ENCODE assay signal across 29 cellular contexts in genomic region chr6:45518321-45518720, GRCh38.
"Had no signal": no experiment of that assay in that cellular context is flagged by ENCODE, and none has a peak within 500 bp of the region (broad histone marks: within the 10 kb centered on the region; RNA-seq: fewer than 3 reads in every experiment).

No MANE protein-coding gene starts in this region.

- H3K27ac ChIP-seq: KMS-11, PC-9, RWPE1, SJCRH30, SK-N-MC had no signal

- H3K36me3 ChIP-seq: MG63 had no signal

- H3K4me1 ChIP-seq: SJCRH30 had no signal

- H3K4me3 ChIP-seq: MG63, PC-9, SJCRH30, SK-N-MC had no signal

- H2AFZ ChIP-seq: PC-9 had no signal

- H3K9me3 ChIP-seq: MG63, SJCRH30 had no signal

- DNase-seq: Karpas-422, MG63, NCI-H1092, NCI-H1105, NCI-H1417 treated with DMSO at 0.1 percent for 48 hours, NCI-H1436 treated with DMSO at 0.1 percent for 48 hours, NCI-H1694 treated with DMSO at 0.1 percent for 48 hours, NCI-H187 treated with DMSO at 0.1 percent for 48 hours, NCI-H2029, NCI-H2081, NCI-H2171 treated with DMSO at 0.1 percent for 48 hours, NCI-H2227 treated with DMSO at 0.1 percent for 48 hours, NCI-H345, NCI-H446, NCI-H510A treated with DMSO at 0.1 percent for 48 hours, NCI-H526, NCI-H69, NCI-H748 treated with DMSO at 0.1 percent for 48 hours, NCI-H82, PC-9, SHP77, SIG-M5, SJCRH30 had no signal

- H3K9ac ChIP-seq: KMS-11 had no signal

- ATAC-seq: Panc1, Right ventricle myocardium inferior, SK-N-SH treated with all-trans-retinoic acid at 6 μM for 48 hours had no signal

- H3K4me2 ChIP-seq: KMS-11, PC-9 had no signal

- H3K27me3 ChIP-seq: MG63, SJCRH30 had no signal
